In genomic region chr2:79938648-79939047, GRCh38 we compare ENCODE assay signal across 36 cellular contexts.
"Had no signal": no experiment of that assay in that cellular context is flagged by ENCODE, and none has a peak within 500 bp of the region (broad histone marks: within the 10 kb centered on the region; RNA-seq: fewer than 3 reads in every experiment).

No MANE protein-coding gene starts in this region.

- H3K36me3 ChIP-seq: MG63 had no signal

- H3K4me3 ChIP-seq: MG63 had no signal

- H3K9me3 ChIP-seq: MG63 had no signal

- H3K27ac ChIP-seq: KMS-11 had no signal

- H3K4me2 ChIP-seq: KMS-11 had no signal

- H3K9ac ChIP-seq: KMS-11 had no signal

- DNase-seq: Karpas-422, Kasumi-1, KBM-7, KG1, MG63, MM.1S, MV-4-11, NCI-H1048, NCI-H1092, NCI-H1092 treated with DMSO at 0.1 percent for 48 hours, NCI-H1105, NCI-H1105 treated with DMSO at 0.1 percent for 48 hours, NCI-H1417, NCI-H1417 treated with DMSO at 0.1 percent for 48 hours, NCI-H1436, NCI-H1436 treated with DMSO at 0.1 percent for 48 hours, NCI-H146, NCI-H1694, NCI-H1694 treated with DMSO at 0.1 percent for 48 hours, NCI-H187, NCI-H187 treated with DMSO at 0.1 percent for 48 hours, NCI-H1930, NCI-H2029, NCI-H2029 treated with DMSO at 0.1 percent for 48 hours, NCI-H2081, NCI-H2081 treated with DMSO at 0.1 percent for 48 hours, NCI-H2107, NCI-H2171, NCI-H2171 treated with DMSO at 0.1 percent for 48 hours, NCI-H2227 treated with DMSO at 0.1 percent for 48 hours, NCI-H226, NCI-H345, NCI-H446, NCI-H446 treated with DMSO at 0.1 percent for 48 hours, NCI-H510A had no signal
